8 cellular contexts compared by ENCODE assay signal in genomic region chr1:168439451-168440375, GRCh38.
DNase-seq lines count a peak whose midpoint lies in the region; ATAC-seq and TF ChIP-seq lines count a peak whose summit lies in the region.

No MANE protein-coding gene starts in this region.

- H3K27me3 Mint-ChIP-seq in CD4-positive, alpha-beta T cell: no peaks in the 10 kb centered on the region
- H3K27me3 Mint-ChIP-seq in natural killer cell (ENCODE audit: low read depth in 2 of 2): peaks cover 0 to 5% of the 10 kb centered on the region in 2 donors
- peaks cover 60% of the 10 kb centered on the region for H3K27me3 Mint-ChIP-seq in stimulated activated memory B cell treated with anti-CD40 and anti-IgM and Interleukin-4, amounts not matched to agents 10 μg/mL and 1 μg/mL and 100 μg/mL, for 72 hours

- no peaks in the 10 kb centered on the region for H3K79me2 ChIP-seq in OCI-LY3 (ENCODE audit: low read length)

- no peaks in the 10 kb centered on the region for H3K36me3 ChIP-seq in HUES6 (ENCODE audit: control insufficient read depth, insufficient read depth, low read length)
- H3K36me3 ChIP-seq in OCI-LY3 (replicated peaks; ENCODE audit: low read depth, low read length): no peaks in the 10 kb centered on the region

- peak overlapping the region; percentile 10 for H3K27ac Mint-ChIP-seq in CD4-positive, alpha-beta T cell
- H3K27ac Mint-ChIP-seq in natural killer cell: peak overlapping the region; percentile 53 to 81
- no peak overlapping the region for H3K27ac Mint-ChIP-seq in stimulated activated memory B cell treated with anti-CD40 and anti-IgM and Interleukin-4, amounts not matched to agents 10 μg/mL and 1 μg/mL and 100 μg/mL, for 72 hours

- TF ChIP-seq CTCF in CD4-positive, alpha-beta T cell (IDR thresholded peaks at IDR 0.05): peak; percentile 82
- peak; percentile 97 for TF ChIP-seq CTCF in OCI-LY3 (IDR thresholded peaks at IDR 0.05; ENCODE audit: low read depth, low read length)
- TF ChIP-seq CTCF in epithelial cell of proximal tubule (conservative IDR thresholded peaks at IDR 0.05; ENCODE audit: low read depth, low read length): peak; percentile 92
- TF ChIP-seq CTCF in natural killer cell (IDR thresholded peaks at IDR 0.05): peak; percentile 82

- POLR2A ChIA-PET in CD4-positive, alpha-beta T cell (lab: Charles Lee): interaction anchor here (0.6 to 1.8 kb wide), 12 partner anchors 9 to 928 kb away, joined by 3 to 18 read pairs (median 6); partner anchors contain the start of genes BLZF1 and NME7

- intact Hi-C loops in CD4-positive, alpha-beta T cell (cut with DNase I, micrococcal nuclease): loop anchor here (1.0 to 10.0 kb wide), 7 partner anchors 75 to 909 kb away; partner anchors contain the start of gene ATP1B1 (in 1 of the 2)
- intact Hi-C loops in natural killer cell (cut with micrococcal nuclease): loop anchor here (1.0 kb wide), 2 partner anchors 135 to 909 kb away; no protein-coding TSS in a partner anchor

- DNase-seq in CD4-positive, alpha-beta T cell: peak; percentile 65 to 79 (median 72)
- peak; percentile 66 for DNase-seq in activated T-cell treated with anti-CD3 and anti-CD28 coated beads for 1 hour (ENCODE audit: low read depth)
- DNase-seq in epithelial cell of proximal tubule (ENCODE audit: low read depth): peak; percentile 47
- peak; percentile 71 for DNase-seq in natural killer cell

- peak overlapping the region; percentile 96 for H2AFZ ChIP-seq in OCI-LY3 (ENCODE audit: low read depth, low read length)

- H3K4me3 ChIP-seq in HUES6 (ENCODE audit: low read depth, low read length): peak overlapping the region; percentile 33; the same call in 1 of the 2 replicates
- H3K4me3 ChIP-seq in OCI-LY3 (ENCODE audit: low read length): peak overlapping the region; percentile 71
- H3K4me3 ChIP-seq in epithelial cell of proximal tubule (ENCODE audit: low read depth, low read length): peak overlapping the region; percentile 37

- no peaks in the 10 kb centered on the region for H3K36me3 Mint-ChIP-seq in CD4-positive, alpha-beta T cell (ENCODE audit: low read depth)
- H3K36me3 Mint-ChIP-seq in natural killer cell: no peaks in the 10 kb centered on the region
- no peaks in the 10 kb centered on the region for H3K36me3 Mint-ChIP-seq in stimulated activated memory B cell treated with anti-CD40 and anti-IgM and Interleukin-4, amounts not matched to agents 10 μg/mL and 1 μg/mL and 100 μg/mL, for 72 hours

- H3K9me3 ChIP-seq in CD4-positive, alpha-beta T cell (ENCODE audit: control insufficient read depth, low read length): no peaks in the 10 kb centered on the region
- H3K9me3 ChIP-seq in HUES6 (ENCODE audit: control insufficient read depth, insufficient read depth, low read depth, low read length) (no peaks in the 10 kb centered on the region), OCI-LY3 (ENCODE audit: insufficient read depth, low read length) (no peaks in the 10 kb centered on the region)

- CTCF ChIA-PET in CD4-positive, alpha-beta T cell (lab: Charles Lee): interaction anchor here (0.6 to 3.1 kb wide), 21 partner anchors 8 to 1106 kb away, joined by 3 to 23 read pairs (median 4); no protein-coding TSS in a partner anchor

- H4K20me1 ChIP-seq in OCI-LY3 (ENCODE audit: insufficient read depth, low read length): no peaks in the 10 kb centered on the region

- no peak overlapping the region for H3K27ac ChIP-seq in CD4-positive, alpha-beta T cell (ENCODE audit: low read depth, low read length)
- H3K27ac ChIP-seq in HUES6 (ENCODE audit: low read depth, low read length) (no peak overlapping the region), OCI-LY3 (ENCODE audit: low read length) (no peak overlapping the region)

- H3K9me3 Mint-ChIP-seq in CD4-positive, alpha-beta T cell: no peaks in the 10 kb centered on the region
- peaks cover under 1% of the 10 kb centered on the region in 2 donors for H3K9me3 Mint-ChIP-seq in natural killer cell
- H3K9me3 Mint-ChIP-seq in stimulated activated memory B cell treated with anti-CD40 and anti-IgM and Interleukin-4, amounts not matched to agents 10 μg/mL and 1 μg/mL and 100 μg/mL, for 72 hours: no peaks in the 10 kb centered on the region

- H3K4me3 Mint-ChIP-seq in CD4-positive, alpha-beta T cell: peak overlapping the region; percentile 71
- H3K4me3 Mint-ChIP-seq in natural killer cell: peak overlapping the region; percentile 79
- H3K4me3 Mint-ChIP-seq in stimulated activated memory B cell treated with anti-CD40 and anti-IgM and Interleukin-4, amounts not matched to agents 10 μg/mL and 1 μg/mL and 100 μg/mL, for 72 hours: no peak overlapping the region

- no peaks in the 10 kb centered on the region for H3K27me3 ChIP-seq in CD4-positive, alpha-beta T cell (ENCODE audit: control insufficient read depth, insufficient read depth, low read length)
- no peaks in the 10 kb centered on the region for H3K27me3 ChIP-seq in HUES6 (ENCODE audit: control insufficient read depth, insufficient read depth, low read length)
- peaks cover 19% of the 10 kb centered on the region for H3K27me3 ChIP-seq in OCI-LY3 (ENCODE audit: low read depth, low read length)

- H3K4me1 ChIP-seq in HUES6 (ENCODE audit: control insufficient read depth, insufficient read depth, low read length): peaks cover 3% of the 10 kb centered on the region; the same call in 1 of the 2 replicates
- peaks cover 5% of the 10 kb centered on the region for H3K4me1 ChIP-seq in OCI-LY3 (ENCODE audit: low read length)

- H3K9ac ChIP-seq in HUES6 (ENCODE audit: low read length): peak overlapping the region; percentile 36
- H3K9ac ChIP-seq in OCI-LY3 (ENCODE audit: low read length): no peak overlapping the region

- peak; percentile 92 for ATAC-seq in CD4-positive, alpha-beta T cell (ENCODE audit: poor library complexity)
- ATAC-seq in GM19438 (IDR thresholded peaks at IDR 0.05; ENCODE audit: low read depth, unreplicated experiment) (peak; percentile 90), natural killer cell (peak; percentile 89 to 96 (median 95))
- ATAC-seq in stimulated activated memory B cell treated with anti-CD40 and anti-IgM and Interleukin-4, amounts not matched to agents 10 μg/mL and 1 μg/mL and 100 μg/mL, for 72 hours: peak; percentile 58

- peak overlapping the region; percentile 82 for H3K4me2 ChIP-seq in OCI-LY3 (ENCODE audit: low read length)

- peaks cover 49% of the 10 kb centered on the region for H3K4me1 Mint-ChIP-seq in CD4-positive, alpha-beta T cell (ENCODE audit: low read depth)
- H3K4me1 Mint-ChIP-seq in natural killer cell: peaks cover 59 to 63% of the 10 kb centered on the region in 2 donors
- H3K4me1 Mint-ChIP-seq in stimulated activated memory B cell treated with anti-CD40 and anti-IgM and Interleukin-4, amounts not matched to agents 10 μg/mL and 1 μg/mL and 100 μg/mL, for 72 hours: peaks cover 11% of the 10 kb centered on the region
